In genomic region chr3:32045091-32045964, GRCh38 we compare ENCODE assay signal across 1 cellular context.
TF ChIP-seq lines count a peak whose summit lies in the region.

No MANE protein-coding gene starts in this region.

TF ChIP-seq in SK-N-SH, 30 proteins besides CTCF, POLR2A, EP300 and RAD21 (continued from another document):
- TF ChIP-seq SMC3 (IDR thresholded peaks at IDR 0.05; ENCODE audit: low read depth, low read length) (no peak), YY1 (IDR thresholded peaks at IDR 0.05; ENCODE audit: low read depth) (no peak), ZBTB33 (IDR thresholded peaks at IDR 0.05; ENCODE audit: borderline replicate concordance, low read depth) (no peak), USF2 (IDR thresholded peaks at IDR 0.05; ENCODE audit: borderline replicate concordance, low read depth, low read length) (no peak)
TF ChIP-seq in SK-N-SH: peak in this region for 0.
